14 cellular contexts compared by ENCODE assay signal in genomic region chr5:68407312-68408239, GRCh38.
DNase-seq lines count a peak whose midpoint lies in the region; ATAC-seq, FAIRE-seq and TF ChIP-seq lines count a peak whose summit lies in the region.
"Had no signal": no experiment of that assay in that cellular context is flagged by ENCODE, and none has a peak within 500 bp of the region (broad histone marks: within the 10 kb centered on the region; RNA-seq: fewer than 3 reads in every experiment).

No MANE protein-coding gene starts in this region.

- TF ChIP-seq EP300 in A549 (IDR thresholded peaks at IDR 0.05), result no peak

- 62% methylated on average over 6 of the region's 6 CpGs for WGBS in A549 (ENCODE audit: missing lambda C conversion rate)
- WGBS in aorta, 2 donors, result 87 to 88% methylated on average over 6 of the region's 6 CpGs

- peak; percentile 13 for FAIRE-seq in A549 (lab: Jason Lieb, UNC)

- H2AFZ ChIP-seq in PC-3 (ENCODE audit: low read length), result no peak overlapping the region

- TF ChIP-seq POLR2A in A549 (IDR thresholded peaks at IDR 0.05; ENCODE audit: low read length) (no peak), erythroblast (IDR thresholded peaks at IDR 0.05; ENCODE audit: low read length) (no peak)

- no peak for ATAC-seq in A549
- ATAC-seq in PC-3, result no peak
- no peak for ATAC-seq in aorta (ENCODE audit: low FRiP score)
- ATAC-seq: Right ventricle myocardium inferior had no signal

- H3K27me3 ChIP-seq in DOHH2 (ENCODE audit: control insufficient read depth, low read length) (no peaks in the 10 kb centered on the region), PC-3 (ENCODE audit: low read length) (no peaks in the 10 kb centered on the region), MG63 (no peaks in the 10 kb centered on the region), aorta (ENCODE audit: control insufficient read depth in 1 of 2, insufficient read depth in 2 of 2, low read length in 1 of 2) (no peaks in the 10 kb centered on the region)
- H3K27me3 ChIP-seq: right lobe of liver had no signal

- CTCF ChIA-PET in A549 (lab: Yijun Ruan, JAX) (interaction anchor here (0.6 kb wide), 1 partner anchor 474 kb away, joined by 3 read pairs; no protein-coding TSS in a partner anchor), PC-3 (lab: Charles Lee) (no interaction called here)

- no peak overlapping the region for H3K9ac ChIP-seq in PC-3 (ENCODE audit: low read length)

- POLR2A ChIA-PET in A549 (lab: Yijun Ruan, JAX) (no interaction called here), PC-3 (lab: Charles Lee; ENCODE audit: unreplicated experiment) (no interaction called here)

- H3K27ac ChIP-seq in A549 (peak overlapping the region in 1 of 2 experiments; percentile 54; a peak in 4 of 6 replicates), DOHH2 (ENCODE audit: low read depth, low read length) (peak overlapping the region; percentile 27; the same call in 1 of the 2 replicates), PC-3 (ENCODE audit: low read length) (no peak overlapping the region), aorta (ENCODE audit: low read depth in 1 of 2, low read length in 2 of 2) (no peak overlapping the region)
- H3K27ac ChIP-seq: right lobe of liver had no signal

- H3K36me3 ChIP-seq in DOHH2 (ENCODE audit: control insufficient read depth, low read length), result no peaks in the 10 kb centered on the region
- no peaks in the 10 kb centered on the region for H3K36me3 ChIP-seq in PC-3 (ENCODE audit: low read depth, low read length)
- no peaks in the 10 kb centered on the region for H3K36me3 ChIP-seq in MG63
- no peaks in the 10 kb centered on the region for H3K36me3 ChIP-seq in aorta (ENCODE audit: control insufficient read depth in 1 of 2, insufficient read depth in 2 of 2, low read length in 1 of 2)
- H3K36me3 ChIP-seq: right lobe of liver had no signal

- H3K9me2 ChIP-seq in DOHH2 (replicated peaks; ENCODE audit: control insufficient read depth, low read length) (no peaks in the 10 kb centered on the region), PC-3 (replicated peaks; ENCODE audit: low read length) (no peaks in the 10 kb centered on the region)

- TF ChIP-seq CTCF in A549 (IDR thresholded peaks at IDR 0.05) (no peak), DOHH2 (IDR thresholded peaks at IDR 0.05; ENCODE audit: low read depth, low read length, poor library complexity, severe bottlenecking) (no peak), PC-3 (conservative IDR thresholded peaks at IDR 0.05; ENCODE audit: low read depth, low read length) (no peak)

- H3F3A ChIP-seq in DOHH2 (ENCODE audit: control insufficient read depth, insufficient read depth), result peaks cover 8% of the 10 kb centered on the region
- H3F3A ChIP-seq in PC-3 (ENCODE audit: low read length, unreplicated experiment), result no peaks in the 10 kb centered on the region

- H3K4me3 ChIP-seq in A549, result no peak overlapping the region
- H3K4me3 ChIP-seq in DOHH2 (ENCODE audit: low read length), result peak overlapping the region; percentile 37
- no peak overlapping the region for H3K4me3 ChIP-seq in PC-3 (ENCODE audit: low read length)
- no peak overlapping the region for H3K4me3 ChIP-seq in MG63
- no peak overlapping the region for H3K4me3 ChIP-seq in aorta (ENCODE audit: low read length in 2 of 2)
- H3K4me3 ChIP-seq: right lobe of liver had no signal

- H3K9me3 ChIP-seq in A549, result no peaks in the 10 kb centered on the region
- no peaks in the 10 kb centered on the region for H3K9me3 ChIP-seq in DOHH2 (ENCODE audit: control insufficient read depth, insufficient read depth, low read length)
- no peaks in the 10 kb centered on the region for H3K9me3 ChIP-seq in PC-3 (ENCODE audit: low read length)
- H3K9me3 ChIP-seq in MG63, result no peaks in the 10 kb centered on the region
- H3K9me3 ChIP-seq in aorta (ENCODE audit: control insufficient read depth, low read length), result no peaks in the 10 kb centered on the region
- H3K9me3 ChIP-seq: right lobe of liver had no signal

- intact Hi-C loops in PC-3 (cut with micrococcal nuclease), result no loop called here
- intact Hi-C loops in aorta (cut with DNase I), result no loop called here

- TF ChIP-seq RAD21 in A549 (conservative IDR thresholded peaks at IDR 0.05 in 1 of 2, IDR thresholded peaks at IDR 0.05 in 1 of 2), result no peak

- H3K79me2 ChIP-seq in DOHH2 (ENCODE audit: control insufficient read depth, low read length) (no peaks in the 10 kb centered on the region), PC-3 (ENCODE audit: low read length) (no peaks in the 10 kb centered on the region)

- H3K4me2 ChIP-seq in A549, result peak overlapping the region; percentile 62
- peak overlapping the region; percentile 47 for H3K4me2 ChIP-seq in DOHH2 (ENCODE audit: low read length)
- H3K4me2 ChIP-seq in PC-3 (ENCODE audit: low read length), result peak overlapping the region; percentile 39; the same call in 1 of the 2 replicates

- H3K4me1 ChIP-seq in A549, result peaks cover 33% of the 10 kb centered on the region
- H3K4me1 ChIP-seq in DOHH2 (ENCODE audit: control insufficient read depth, low read length), result peaks cover 24% of the 10 kb centered on the region
- peaks cover 12% of the 10 kb centered on the region; the same call in 1 of the 2 replicates for H3K4me1 ChIP-seq in PC-3 (ENCODE audit: insufficient read depth, low read length)
- H3K4me1 ChIP-seq in aorta (ENCODE audit: control insufficient read depth in 1 of 2, insufficient read depth in 2 of 2, low read length in 2 of 2), result peaks cover 0 to 1% of the 10 kb centered on the region in 2 donors

- H4K20me1 ChIP-seq in DOHH2 (ENCODE audit: control insufficient read depth, insufficient read depth, low read depth, low read length) (no peaks in the 10 kb centered on the region), PC-3 (ENCODE audit: low read length) (no peaks in the 10 kb centered on the region)

- BruUV-seq in PC-3 (replicated peaks; lab: Mats Ljungman, UMichigan), result no TSS peak

- DNase-seq in A549 (ENCODE audit: low read depth in 1 of 2, low spot score in 1 of 2) (no peak), PC-3 (no peak), erythroblast (lab: John Stamatoyannopoulos, UW) (peak; percentile 19 to 36), H4 (ENCODE audit: low spot score) (no peak), MG63 (no peak), aorta (no peak), kidney tubule cell (ENCODE audit: low spot score) (no peak)
- DNase-seq: activated gamma-delta T cell, IMR-90, NCI-H1694, substantia nigra had no signal

TF ChIP-seq in A549, 52 proteins besides CTCF, POLR2A, EP300 and RAD21:
- TF ChIP-seq PHF8 (IDR thresholded peaks at IDR 0.05; ENCODE audit: borderline replicate concordance, low read depth), result no peak
- TF ChIP-seq HOXB5 (CRISPR knock-in tag; IDR thresholded peaks at IDR 0.05), result no peak
- TF ChIP-seq HOXA7 (CRISPR knock-in tag; IDR thresholded peaks at IDR 0.05), result no peak
- no peak for TF ChIP-seq CHD4 (IDR thresholded peaks at IDR 0.05; ENCODE audit: borderline replicate concordance)
- TF ChIP-seq NFE2L2 (conservative IDR thresholded peaks at IDR 0.05; ENCODE audit: low read length), result no peak
- TF ChIP-seq MAZ (IDR thresholded peaks at IDR 0.05; ENCODE audit: borderline replicate concordance, low read depth, low read length), result no peak
- TF ChIP-seq, protein P1, sequence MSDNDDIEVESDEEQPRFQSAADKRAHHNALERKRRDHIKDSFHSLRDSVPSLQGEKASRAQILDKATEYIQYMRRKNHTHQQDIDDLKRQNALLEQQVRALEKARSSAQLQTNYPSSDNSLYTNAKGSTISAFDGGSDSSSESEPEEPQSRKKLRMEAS (IDR thresholded peaks at IDR 0.05), result no peak
- TF ChIP-seq MYC (IDR thresholded peaks at IDR 0.05; ENCODE audit: borderline replicate concordance, low read length), result no peak
- TF ChIP-seq PBX3 (IDR thresholded peaks at IDR 0.05), result no peak
- TF ChIP-seq RFX5 (IDR thresholded peaks at IDR 0.05), result no peak
- TF ChIP-seq, protein P2, sequence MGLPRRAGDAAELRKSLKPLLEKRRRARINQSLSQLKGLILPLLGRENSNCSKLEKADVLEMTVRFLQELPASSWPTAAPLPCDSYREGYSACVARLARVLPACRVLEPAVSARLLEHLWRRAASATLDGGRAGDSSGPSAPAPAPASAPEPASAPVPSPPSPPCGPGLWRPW (IDR thresholded peaks at IDR 0.05), result no peak
- no peak for TF ChIP-seq FOSB (CRISPR knock-in tag; IDR thresholded peaks at IDR 0.05)
- TF ChIP-seq POLR2AphosphoS2 (conservative IDR thresholded peaks at IDR 0.05; ENCODE audit: low read length), result no peak
TF ChIP-seq in A549: peak in this region for 0.

Comparison
In these comparisons a context has a peak if more than half of its experiments do, and no peak if none do; other contexts are left out.
1. DNase-seq: peak in erythroblast (2 of 2); none in A549 (0 of 2), PC-3 (single experiment), H4 (single experiment), MG63 (single experiment), aorta (0 of 2) and kidney tubule cell (single experiment).
2. Peak in every context shown above with its lines, with median percentiles within 50 percentile points of each other: H3K4me2 ChIP-seq.